21 cellular contexts compared by ENCODE assay signal in the genomic region with DNA sequence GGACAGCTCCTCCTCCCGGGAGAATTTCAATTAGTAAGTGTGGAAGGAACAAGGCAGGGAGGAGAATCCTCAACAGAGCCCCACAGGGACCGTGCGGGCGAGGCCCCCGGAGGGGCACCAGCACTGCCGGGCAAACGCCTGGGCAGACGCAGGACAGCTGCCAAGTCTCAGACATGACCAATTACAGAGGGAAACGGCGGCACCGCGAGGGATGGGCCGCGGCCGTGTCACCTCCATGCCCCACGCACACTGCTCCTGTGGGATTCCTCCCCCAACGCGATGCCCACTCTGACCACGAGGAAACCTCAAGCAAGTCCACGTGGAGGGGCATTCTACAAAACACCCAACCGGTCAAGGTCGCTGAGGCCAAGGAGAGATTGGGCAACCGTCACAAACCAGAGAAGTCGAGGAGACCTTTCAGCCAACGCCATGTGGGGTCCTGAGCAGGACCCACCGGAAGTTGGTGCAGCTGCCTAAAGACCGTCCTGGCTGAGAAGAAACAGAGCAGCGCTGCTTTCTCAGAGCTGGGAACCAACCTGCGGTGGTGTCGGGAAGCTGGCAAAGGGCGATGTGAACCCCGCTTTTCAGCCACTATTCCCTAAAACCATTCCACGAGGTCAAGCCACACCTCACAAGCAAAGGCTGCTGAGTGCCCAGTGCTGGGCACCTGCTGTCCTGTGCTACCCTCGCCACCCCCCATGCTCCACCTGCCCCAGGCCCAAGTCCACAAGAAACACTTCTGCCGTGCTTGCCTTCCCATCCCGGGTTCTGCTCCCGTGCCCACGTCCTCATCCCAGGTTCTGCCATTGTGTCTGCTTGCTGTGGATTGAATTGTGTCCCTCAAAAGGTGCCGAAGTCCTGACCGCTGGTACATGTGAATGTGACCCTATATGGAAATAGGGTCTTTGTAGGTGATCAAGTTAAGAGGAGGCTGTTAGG. TPM values are rescaled to one million over a fixed set of nuclear protein-coding genes. Genes with fewer than 3 reads are reported as not detected.
A peak's percentile ranks its signal among the peaks of the same experiment; 100 is the strongest.
DNase-seq lines count a peak whose midpoint lies in the region; ATAC-seq and TF ChIP-seq lines count a peak whose summit lies in the region.
"Had no signal": no experiment of that assay in that cellular context is flagged by ENCODE, and none has a peak within 500 bp of the region (broad histone marks: within the 10 kb centered on the region; RNA-seq: fewer than 3 reads in every experiment).

No MANE protein-coding gene starts in this region.

- peaks cover 7% of the 10 kb centered on the region for H3K4me1 Mint-ChIP-seq in activated T-cell treated with anti-CD3 and anti-CD28 coated beads, Interleukin-2, amount 50 U/mL, for 24 hours (ENCODE audit: low read depth)
- H3K4me1 Mint-ChIP-seq in chondrocyte (ENCODE audit: low read depth) (peaks cover 6% of the 10 kb centered on the region), nephron progenitor cell (peaks cover 14% of the 10 kb centered on the region)

- no peak overlapping the region for H3K4me3 Mint-ChIP-seq in activated T-cell treated with anti-CD3 and anti-CD28 coated beads, Interleukin-2, amount 50 U/mL, for 24 hours
- no peak overlapping the region for H3K4me3 Mint-ChIP-seq in chondrocyte (ENCODE audit: unreplicated experiment)
- H3K4me3 Mint-ChIP-seq in nephron progenitor cell, result no peak overlapping the region
- H3K4me3 Mint-ChIP-seq: CD4-positive, CD25-positive, alpha-beta regulatory T cell had no signal

- peaks cover 9% of the 10 kb centered on the region for H3K27me3 Mint-ChIP-seq in activated T-cell treated with anti-CD3 and anti-CD28 coated beads, Interleukin-2, amount 50 U/mL, for 24 hours
- H3K27me3 Mint-ChIP-seq in chondrocyte (ENCODE audit: low read depth), result peaks cover 24% of the 10 kb centered on the region
- peaks cover 34% of the 10 kb centered on the region for H3K27me3 Mint-ChIP-seq in nephron progenitor cell (ENCODE audit: low read depth, poor library complexity)

- TF ChIP-seq CTCF in chondrocyte (IDR thresholded peaks at IDR 0.05) (no peak), nephron progenitor cell (IDR thresholded peaks at IDR 0.05) (no peak)

- DNase-seq in activated T-cell treated with anti-CD3 and anti-CD28 coated beads, Interleukin-2, amount 50 U/mL, for 24 hours, result peak; percentile 6
- DNase-seq in activated T-cell treated with anti-CD3 and anti-CD28 coated beads for 4 hours, result no peak
- DNase-seq in chondrocyte (ENCODE audit: low spot score), result peak; percentile 77
- no peak for DNase-seq in nephron progenitor cell
- peak; percentile 17 for DNase-seq in stimulated activated CD8-positive, alpha-beta memory T cell treated with anti-CD3 and anti-CD28 coated beads, Interleukin-4, amount 100 ng/mL, for 48 hours
- no peak for DNase-seq in left lobe of liver (ENCODE audit: low spot score)
- DNase-seq in iPS-NIHi7 (ENCODE audit: extremely low spot score), result no peak
- DNase-seq in T1000 (lab: John Stamatoyannopoulos, UW), result no peak
- DNase-seq: BE2C; Caco-2; CD4-positive, CD25-positive, alpha-beta regulatory T cell; GF-D8; KBM-7; NCI-H1105 treated with DMSO at 0.1 percent for 48 hours; NCI-H1694 treated with DMSO at 0.1 percent for 48 hours; NCI-H510A; NCI-H748 treated with DMSO at 0.1 percent for 48 hours; OCI-M1; SHP77 had no signal

- no peaks in the 10 kb centered on the region for H3K36me3 Mint-ChIP-seq in activated T-cell treated with anti-CD3 and anti-CD28 coated beads, Interleukin-2, amount 50 U/mL, for 24 hours (ENCODE audit: low read depth)
- H3K36me3 Mint-ChIP-seq in chondrocyte (ENCODE audit: low read depth), result peaks cover 4% of the 10 kb centered on the region
- peaks cover 4% of the 10 kb centered on the region for H3K36me3 Mint-ChIP-seq in nephron progenitor cell (ENCODE audit: low read depth)

- H3K27ac Mint-ChIP-seq in activated T-cell treated with anti-CD3 and anti-CD28 coated beads, Interleukin-2, amount 50 U/mL, for 24 hours, result no peak overlapping the region
- no peak overlapping the region for H3K27ac Mint-ChIP-seq in chondrocyte (ENCODE audit: unreplicated experiment)
- H3K27ac Mint-ChIP-seq in nephron progenitor cell, result peak overlapping the region; percentile 29

- H3K9me3 Mint-ChIP-seq in activated T-cell treated with anti-CD3 and anti-CD28 coated beads, Interleukin-2, amount 50 U/mL, for 24 hours, result peaks cover 6% of the 10 kb centered on the region
- peaks cover 21% of the 10 kb centered on the region for H3K9me3 Mint-ChIP-seq in chondrocyte (ENCODE audit: low read depth)
- H3K9me3 Mint-ChIP-seq in nephron progenitor cell, result peaks cover 52% of the 10 kb centered on the region

- ATAC-seq in left lobe of liver, result no peak
- ATAC-seq: GM12878 had no signal

RNA-seq across cellular contexts. Expression of a gene that starts 1.4 kb away (rescaled TPM):
- total RNA-seq in chondrocyte (not detected in 3 replicates), left lobe of liver (not detected)
- total RNA-seq: Caco-2; CD4-positive, CD25-positive, alpha-beta regulatory T cell; GM12878; H1 had no signal

RNA-seq across cellular contexts. Expression of a gene that starts 8.3 kb away (rescaled TPM):
- not detected in 3 replicates for total RNA-seq in chondrocyte
- not detected for total RNA-seq in left lobe of liver
- total RNA-seq: Caco-2; CD4-positive, CD25-positive, alpha-beta regulatory T cell; GM12878; H1 had no signal

RNA-seq across cellular contexts. Expression of a gene that starts 13.5 kb away (rescaled TPM):
- total RNA-seq in chondrocyte (not detected in 3 replicates), left lobe of liver (not detected)
- total RNA-seq: Caco-2; CD4-positive, CD25-positive, alpha-beta regulatory T cell; GM12878; H1 had no signal

RNA-seq across cellular contexts. Expression of a gene that starts 20.2 kb away (rescaled TPM):
- not detected in 3 replicates for total RNA-seq in chondrocyte
- not detected for total RNA-seq in left lobe of liver
- total RNA-seq: Caco-2; CD4-positive, CD25-positive, alpha-beta regulatory T cell; GM12878; H1 had no signal

RNA-seq across cellular contexts. Expression of a gene that starts 20.8 kb away (rescaled TPM):
- total RNA-seq in chondrocyte (not detected in 3 replicates), left lobe of liver (not detected)
- total RNA-seq: Caco-2; CD4-positive, CD25-positive, alpha-beta regulatory T cell; GM12878; H1 had no signal

Comparison
In these comparisons a context has a peak if more than half of its experiments do, and no peak if none do; other contexts are left out.
1. DNase-seq: peak in activated T-cell treated with anti-CD3 and anti-CD28 coated beads, Interleukin-2, amount 50 U/mL, for 24 hours (single experiment), chondrocyte (single experiment) and stimulated activated CD8-positive, alpha-beta memory T cell treated with anti-CD3 and anti-CD28 coated beads, Interleukin-4, amount 100 ng/mL, for 48 hours (single experiment); none in activated T-cell treated with anti-CD3 and anti-CD28 coated beads for 4 hours (single experiment), nephron progenitor cell (single experiment), left lobe of liver (single experiment), iPS-NIHi7 (single experiment) and T1000 (single experiment).